ENCODE assay signal across 38 cellular contexts in genomic region chr12:107765316-107765715, GRCh38. TPM values are rescaled to one million over a fixed set of nuclear protein-coding genes. Genes with fewer than 3 reads are reported as not detected.
"Had no signal": no experiment of that assay in that cellular context is flagged by ENCODE, and none has a peak within 500 bp of the region (broad histone marks: within the 10 kb centered on the region; RNA-seq: fewer than 3 reads in every experiment).

No MANE protein-coding gene starts in this region.

- H3K27me3 Mint-ChIP-seq: activated naive CD8-positive, alpha-beta T cell; activated naive CD8-positive, alpha-beta T cell treated with anti-CD3 and anti-CD28 coated beads, Interleukin-2, amount 50 U/mL, for 24 hours; activated T-helper 17 cell treated with anti-CD3 and anti-CD28 coated beads, Interleukin-2, amount 50 U/mL, for 72 hours had no signal

- DNase-seq: activated effector memory CD4-positive, alpha-beta T cell treated with anti-CD3 and anti-CD28 coated beads, Interleukin-2, amount 50 U/mL, for 16 hours; activated effector memory CD4-positive, alpha-beta T cell treated with Interleukin-2 at 50 U/mL for 16 hours; activated gamma-delta T cell; activated gamma-delta T cell treated with Interleukin-2 at 50 U/mL for 16 hours; activated naive CD4-positive, alpha-beta T cell; activated naive CD4-positive, alpha-beta T cell treated with anti-CD3 and anti-CD28 coated beads for 36 hours; activated naive CD4-positive, alpha-beta T cell treated with anti-CD3 and anti-CD28 coated beads, Interleukin-2, amount 10 ng/mL, durations not matched to agents 7 days and 5 days; activated naive CD4-positive, alpha-beta T cell treated with anti-CD3 and anti-CD28 coated beads, Interleukin-2, amount 50 U/mL, for 16 hours; activated naive CD4-positive, alpha-beta T cell treated with Interleukin-2 at 50 U/mL for 16 hours; activated naive CD8-positive, alpha-beta T cell treated with anti-CD3 and anti-CD28 coated beads for 36 hours; activated naive CD8-positive, alpha-beta T cell treated with anti-CD3 and anti-CD28 coated beads, Interleukin-2, amount 10 ng/mL, durations not matched to agents 7 days and 5 days; activated naive CD8-positive, alpha-beta T cell treated with anti-CD3 and anti-CD28 coated beads, Interleukin-2, amount 50 U/mL, for 24 hours; activated T-cell treated with anti-CD3 and anti-CD28 coated beads, Interleukin-2, amount 50 U/mL, for 24 hours; activated T-cell treated with anti-CD3 and anti-CD28 coated beads, Interleukin-2, amount 50 U/mL, for 4 hours; activated T-cell treated with anti-CD3 and anti-CD28 coated beads, Interleukin-2, amount 50 U/mL, for 48 hours; activated T-cell treated with anti-CD3 and anti-CD28 coated beads, Interleukin-2, amount 50 U/mL, for 72 hours; adrenal gland; amniotic stem cell; amygdala; anterior cingulate cortex; aorta; body of pancreas; brain microvascular endothelial cell; caudate nucleus; central memory CD4-positive, alpha-beta T cell; cerebellar nuclear complex had no signal

- H3K9me3 Mint-ChIP-seq: activated naive CD4-positive, alpha-beta T cell treated with anti-CD3 and anti-CD28 coated beads, Interleukin-2, amount 10 ng/mL, durations not matched to agents 7 days and 5 days; activated naive CD4-positive, alpha-beta T cell treated with anti-CD3 and anti-CD28 coated beads, Interleukin-2, amount 50 U/mL, for 24 hours; activated naive CD4-positive, alpha-beta T cell treated with anti-CD3 and anti-CD28 coated beads, Interleukin-2, amount 50 U/mL, for 72 hours; activated naive CD8-positive, alpha-beta T cell treated with anti-CD3 and anti-CD28 coated beads, Interleukin-2, amount 50 U/mL, for 24 hours; activated T-cell treated with anti-CD3 and anti-CD28 coated beads, Interleukin-2, amount 50 U/mL, for 24 hours; activated T-cell treated with anti-CD3 and anti-CD28 coated beads, Interleukin-2, amount 50 U/mL, for 4 hours; activated T-helper 1 cell treated with anti-CD3 and anti-CD28 coated beads, Interleukin-12 subunit alpha, Interleukin-12 subunit beta, Interleukin-2, Interleukin-4 antibody, amounts not matched to agents 30 ng/mL and 10 ng/mL and 1 ng/mL, durations not matched to agents 14 hours and 24 hours and 36 hours; activated T-helper 17 cell treated with anti-CD3 and anti-CD28 coated beads, Interleukin-2, amount 50 U/mL, for 72 hours; central memory CD8-positive, alpha-beta T cell had no signal

- H3K27ac Mint-ChIP-seq: activated naive CD4-positive, alpha-beta T cell treated with anti-CD3 and anti-CD28 coated beads for 36 hours; activated naive CD4-positive, alpha-beta T cell treated with anti-CD3 and anti-CD28 coated beads, Interleukin-2, amount 10 ng/mL, durations not matched to agents 7 days and 5 days; activated naive CD4-positive, alpha-beta T cell treated with anti-CD3 and anti-CD28 coated beads, Interleukin-2, amount 50 U/mL, for 24 hours; activated naive CD4-positive, alpha-beta T cell treated with anti-CD3 and anti-CD28 coated beads, Interleukin-2, amount 50 U/mL, for 72 hours; activated naive CD8-positive, alpha-beta T cell; activated naive CD8-positive, alpha-beta T cell treated with anti-CD3 and anti-CD28 coated beads for 36 hours; activated naive CD8-positive, alpha-beta T cell treated with anti-CD3 and anti-CD28 coated beads, Interleukin-2, amount 10 ng/mL, durations not matched to agents 7 days and 5 days; activated naive CD8-positive, alpha-beta T cell treated with anti-CD3 and anti-CD28 coated beads, Interleukin-2, amount 50 U/mL, for 24 hours; activated T-cell treated with anti-CD3 and anti-CD28 coated beads, Interleukin-2, amount 50 U/mL, for 24 hours; activated T-cell treated with anti-CD3 and anti-CD28 coated beads, Interleukin-2, amount 50 U/mL, for 72 hours; activated T-helper 1 cell treated with anti-CD3 and anti-CD28 coated beads, Interleukin-12 subunit alpha, Interleukin-12 subunit beta, Interleukin-2, Interleukin-4 antibody, amounts not matched to agents 30 ng/mL and 10 ng/mL and 1 ng/mL, durations not matched to agents 14 hours and 24 hours and 36 hours; activated T-helper 17 cell treated with anti-CD3 and anti-CD28 coated beads, Interleukin-2, amount 50 U/mL, for 72 hours; activated T-helper 2 cell treated with anti-CD3 and anti-CD28 coated beads, Interferon-gamma antibody, Interleukin-2, Interleukin-4, amounts not matched to agents 10 μg/mL and 5 μg/mL and 100 μg/mL, durations not matched to agents 14 hours and 24 hours and 36 hours; brain had no signal

- H3K4me3 ChIP-seq: adrenal gland, ascending aorta, body of pancreas, breast epithelium, cardiac muscle cell had no signal

- H3K36me3 Mint-ChIP-seq: activated naive CD4-positive, alpha-beta T cell treated with anti-CD3 and anti-CD28 coated beads, Interleukin-2, amount 10 ng/mL, durations not matched to agents 7 days and 5 days; activated naive CD4-positive, alpha-beta T cell treated with anti-CD3 and anti-CD28 coated beads, Interleukin-2, amount 50 U/mL, for 24 hours; activated naive CD8-positive, alpha-beta T cell; activated naive CD8-positive, alpha-beta T cell treated with anti-CD3 and anti-CD28 coated beads, Interleukin-2, amount 10 ng/mL, durations not matched to agents 7 days and 5 days; brain had no signal

- H3K4me1 Mint-ChIP-seq: activated naive CD4-positive, alpha-beta T cell treated with anti-CD3 and anti-CD28 coated beads, Interleukin-2, amount 50 U/mL, for 24 hours; activated naive CD8-positive, alpha-beta T cell treated with anti-CD3 and anti-CD28 coated beads for 36 hours; activated T-helper 17 cell treated with anti-CD3 and anti-CD28 coated beads, Interleukin-2, amount 50 U/mL, for 72 hours had no signal

- H3K4me3 Mint-ChIP-seq: activated naive CD4-positive, alpha-beta T cell treated with anti-CD3 and anti-CD28 coated beads for 36 hours; activated naive CD4-positive, alpha-beta T cell treated with anti-CD3 and anti-CD28 coated beads, Interleukin-2, amount 10 ng/mL, durations not matched to agents 7 days and 5 days; activated naive CD4-positive, alpha-beta T cell treated with anti-CD3 and anti-CD28 coated beads, Interleukin-2, amount 50 U/mL, for 24 hours; activated naive CD8-positive, alpha-beta T cell; activated naive CD8-positive, alpha-beta T cell treated with anti-CD3 and anti-CD28 coated beads for 36 hours; activated naive CD8-positive, alpha-beta T cell treated with anti-CD3 and anti-CD28 coated beads, Interleukin-2, amount 10 ng/mL, durations not matched to agents 7 days and 5 days; activated naive CD8-positive, alpha-beta T cell treated with anti-CD3 and anti-CD28 coated beads, Interleukin-2, amount 50 U/mL, for 24 hours; activated T-cell treated with anti-CD3 and anti-CD28 coated beads, Interleukin-2, amount 50 U/mL, for 24 hours; activated T-cell treated with anti-CD3 and anti-CD28 coated beads, Interleukin-2, amount 50 U/mL, for 4 hours; activated T-cell treated with anti-CD3 and anti-CD28 coated beads, Interleukin-2, amount 50 U/mL, for 72 hours; activated T-helper 1 cell treated with anti-CD3 and anti-CD28 coated beads, Interleukin-12 subunit alpha, Interleukin-12 subunit beta, Interleukin-2, Interleukin-4 antibody, amounts not matched to agents 30 ng/mL and 10 ng/mL and 1 ng/mL, durations not matched to agents 14 hours and 24 hours and 36 hours; activated T-helper 17 cell treated with anti-CD3 and anti-CD28 coated beads, Interleukin-2, amount 50 U/mL, for 72 hours; brain; central memory CD8-positive, alpha-beta T cell had no signal

RNA-seq across cellular contexts. Expression of gene ASCL4, which starts 9.2 kb away (rescaled TPM):
- polyA plus RNA-seq: adipose tissue, aorta, cardiac muscle cell had no signal
